Comparison of ENCODE assay signal across 1 cellular context in genomic region chr11:69310934-69311766, GRCh38.
TF ChIP-seq lines count a peak whose summit lies in the region.

No MANE protein-coding gene starts in this region.

TF ChIP-seq in IMR-90, 13 proteins besides CTCF, POLR2A, EP300 and RAD21:
- no peak for TF ChIP-seq BHLHE40 (IDR thresholded peaks at IDR 0.05; ENCODE audit: low read depth, low read length)
- TF ChIP-seq USF2 (IDR thresholded peaks at IDR 0.05; ENCODE audit: low read depth, low read length), result no peak
- TF ChIP-seq MXI1 (IDR thresholded peaks at IDR 0.05; ENCODE audit: borderline replicate concordance, low read depth, low read length), result no peak
- TF ChIP-seq RCOR1 (IDR thresholded peaks at IDR 0.05; ENCODE audit: insufficient replicate concordance, low read length), result no peak
- TF ChIP-seq MAFK (IDR thresholded peaks at IDR 0.05; ENCODE audit: low read depth, low read length), result no peak
- no peak for TF ChIP-seq SMC3 (IDR thresholded peaks at IDR 0.05; ENCODE audit: low read depth, low read length)
- TF ChIP-seq CHD1 (IDR thresholded peaks at IDR 0.05; ENCODE audit: low read depth, low read length), result no peak
- TF ChIP-seq NFE2L2 (IDR thresholded peaks at IDR 0.05; ENCODE audit: low read depth, low read length), result no peak
- TF ChIP-seq MAZ (IDR thresholded peaks at IDR 0.05; ENCODE audit: borderline replicate concordance, low read depth, low read length), result no peak
- TF ChIP-seq ELK1 (IDR thresholded peaks at IDR 0.05; ENCODE audit: borderline replicate concordance, low read depth, low read length), result no peak
- no peak for TF ChIP-seq CEBPB (IDR thresholded peaks at IDR 0.05; ENCODE audit: low read depth, low read length)
- no peak for TF ChIP-seq RFX5 (IDR thresholded peaks at IDR 0.05; ENCODE audit: low read depth, low read length)
- TF ChIP-seq FOS (IDR thresholded peaks at IDR 0.05; ENCODE audit: low read depth, low read length), result no peak
